9 cellular contexts compared by ENCODE assay signal in the genomic region with DNA sequence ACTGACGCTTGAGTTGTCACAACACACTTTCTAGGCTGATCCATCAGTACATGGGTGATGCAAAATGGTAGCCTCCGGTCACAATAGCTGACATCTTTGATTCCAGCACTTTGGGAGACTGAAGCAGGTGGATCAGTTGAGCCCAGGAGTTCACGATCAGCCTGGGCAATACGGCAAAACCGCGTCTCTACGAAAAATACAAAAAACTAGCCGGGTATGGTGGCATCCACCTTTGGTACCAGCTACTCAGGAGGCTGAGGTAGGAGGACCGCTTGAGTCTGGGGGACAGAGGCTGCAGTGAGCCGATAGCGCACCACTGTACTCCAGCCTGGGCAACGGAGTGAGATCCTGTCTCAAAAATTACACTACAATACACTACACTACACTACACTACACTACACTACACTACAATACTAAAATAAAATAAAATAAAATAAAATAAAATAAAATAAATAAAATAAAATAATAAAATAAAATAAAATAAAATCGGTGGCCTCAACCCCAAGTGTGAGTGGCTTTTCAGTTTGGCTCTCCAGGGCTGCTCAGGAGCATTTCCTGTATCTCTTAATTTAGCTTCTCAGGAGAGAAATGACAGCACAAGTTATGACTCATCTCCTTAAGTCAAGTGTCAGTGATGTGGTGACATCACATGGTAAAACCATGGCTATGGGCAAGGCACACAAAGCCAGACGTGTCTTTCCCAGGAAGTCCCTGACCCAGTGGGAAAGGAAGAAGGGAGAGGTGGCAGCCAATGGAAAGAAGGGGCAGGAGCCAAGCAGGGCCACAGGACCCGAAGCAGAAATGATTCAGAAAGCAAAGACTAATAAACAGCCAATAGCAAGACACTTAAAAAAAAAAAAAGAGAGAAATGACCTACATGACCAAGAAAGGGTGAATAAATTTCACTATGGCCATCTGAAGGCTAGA.
DNase-seq lines count a peak whose midpoint lies in the region; ATAC-seq, FAIRE-seq and TF ChIP-seq lines count a peak whose summit lies in the region.
"Had no signal": no experiment of that assay in that cellular context is flagged by ENCODE, and none has a peak within 500 bp of the region (broad histone marks: within the 10 kb centered on the region; RNA-seq: fewer than 3 reads in every experiment).

No MANE protein-coding gene starts in this region.

- H3K36me3 Mint-ChIP-seq in activated CD4-positive, alpha-beta T cell treated with anti-CD3 and anti-CD28 coated beads for 36 hours (ENCODE audit: low read depth) = no peaks in the 10 kb centered on the region

- no peak overlapping the region for H3K4me3 ChIP-seq in kidney (ENCODE audit: low read length in 2 of 2)

- FAIRE-seq in kidney (lab: Jason Lieb, UNC) = no peak

- H3K4me1 Mint-ChIP-seq in activated CD4-positive, alpha-beta T cell treated with anti-CD3 and anti-CD28 coated beads for 36 hours = peaks cover 20% of the 10 kb centered on the region

- H3K27me3 Mint-ChIP-seq in activated CD4-positive, alpha-beta T cell treated with anti-CD3 and anti-CD28 coated beads for 36 hours = peaks cover 10% of the 10 kb centered on the region

- H3K4me3 Mint-ChIP-seq in activated CD4-positive, alpha-beta T cell treated with anti-CD3 and anti-CD28 coated beads for 36 hours = no peak overlapping the region

- no peak overlapping the region for H3K27ac ChIP-seq in kidney (ENCODE audit: low read depth in 2 of 2, low read length in 2 of 2)
- H3K27ac ChIP-seq: parathyroid adenoma had no signal

- ATAC-seq in activated CD4-positive, alpha-beta T cell treated with anti-CD3 and anti-CD28 coated beads for 36 hours = peak; percentile 89
- peak; percentile 66 for ATAC-seq in HG03175 (IDR thresholded peaks at IDR 0.05; ENCODE audit: unreplicated experiment)

- POLR2A ChIA-PET in activated CD4-positive, alpha-beta T cell treated with anti-CD3 and anti-CD28 coated beads for 36 hours (lab: Charles Lee) = interaction anchor here (0.6 kb wide), 1 partner anchor 436 kb away, joined by 4 read pairs; no protein-coding TSS in a partner anchor

- no peaks in the 10 kb centered on the region for H3K9me3 Mint-ChIP-seq in activated CD4-positive, alpha-beta T cell treated with anti-CD3 and anti-CD28 coated beads for 36 hours (ENCODE audit: low read depth)

- no peak for TF ChIP-seq CTCF in kidney (IDR thresholded peaks at IDR 0.05; ENCODE audit: borderline replicate concordance, extremely low read depth, insufficient read depth)

- H3K27ac Mint-ChIP-seq in activated CD4-positive, alpha-beta T cell treated with anti-CD3 and anti-CD28 coated beads for 36 hours = peak overlapping the region; percentile 64

- CTCF ChIA-PET in activated CD4-positive, alpha-beta T cell treated with anti-CD3 and anti-CD28 coated beads for 36 hours (lab: Charles Lee) = interaction anchor here (0.6 to 0.7 kb wide), 3 partner anchors 57 to 256 kb away, joined by 3 to 4 read pairs (median 3); partner anchors contain the start of gene DDX52

- no peaks in the 10 kb centered on the region for H3K36me3 ChIP-seq in kidney (ENCODE audit: control insufficient read depth in 1 of 2, insufficient read depth in 2 of 2, low read length in 2 of 2)

- peak; percentile 46 for DNase-seq in activated CD4-positive, alpha-beta T cell treated with anti-CD3 and anti-CD28 coated beads for 36 hours
- DNase-seq in activated CD4-positive, alpha-beta T cell treated with anti-CD3 and anti-CD28 coated beads for 1 hour = no peak
- peak; percentile 28 for DNase-seq in T1000 (lab: John Stamatoyannopoulos, UW)
- peak; percentile 95 for DNase-seq in islet precursor cell
- no peak for DNase-seq in kidney
- DNase-seq in NCI-H526 (lab: John Stamatoyannopoulos, UW) = no peak
- DNase-seq in NCI-H526 treated with DMSO at 0.1 percent for 48 hours (lab: John Stamatoyannopoulos, UW) = no peak

- H3K4me1 ChIP-seq in kidney (ENCODE audit: control insufficient read depth in 1 of 2, insufficient read depth in 1 of 2, low read depth in 1 of 2, low read length in 2 of 2) = peaks cover 0 to 3% of the 10 kb centered on the region in 2 donors
- H3K4me1 ChIP-seq: parathyroid adenoma had no signal

- intact Hi-C loops in activated CD4-positive, alpha-beta T cell treated with anti-CD3 and anti-CD28 coated beads for 36 hours (cut with DNase I, micrococcal nuclease) = no loop called here
- intact Hi-C loops in kidney (cut with DNase I) = no loop called here

- H3K9ac ChIP-seq in kidney (ENCODE audit: low read length in 2 of 2) = no peak overlapping the region
- H3K9ac ChIP-seq: parathyroid adenoma had no signal

- no peaks in the 10 kb centered on the region for H3K9me3 ChIP-seq in kidney (ENCODE audit: control insufficient read depth in 1 of 2, low read length in 2 of 2)

Comparison
In these comparisons a context has a peak if more than half of its experiments do, and no peak if none do; other contexts are left out.
1. DNase-seq: peak in activated CD4-positive, alpha-beta T cell treated with anti-CD3 and anti-CD28 coated beads for 36 hours (single experiment), T1000 (single experiment) and islet precursor cell (single experiment); none in activated CD4-positive, alpha-beta T cell treated with anti-CD3 and anti-CD28 coated beads for 1 hour (single experiment), kidney (single experiment), NCI-H526 (0 of 2) and NCI-H526 treated with DMSO at 0.1 percent for 48 hours (single experiment).